In the genomic region with DNA sequence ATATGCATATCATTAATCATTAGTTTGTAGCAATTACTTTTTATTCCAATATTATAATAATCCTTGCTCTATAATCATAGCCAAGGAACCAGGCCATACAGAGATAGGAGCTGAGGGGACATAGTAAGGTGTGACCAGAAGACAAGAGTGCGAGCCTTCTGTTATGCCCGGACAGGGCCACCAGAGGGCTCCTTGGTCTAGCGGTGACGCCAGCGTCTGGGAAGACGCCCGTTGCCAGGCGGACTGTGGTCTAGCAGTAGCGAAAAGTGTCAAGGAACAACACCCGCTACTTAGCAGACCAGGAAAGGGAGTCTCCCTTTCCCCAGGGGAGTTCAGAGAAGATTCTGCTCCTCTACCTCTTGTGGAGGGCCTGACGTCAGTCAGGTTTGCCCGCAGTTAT, we compare ENCODE assay signal across 7 cellular contexts.
DNase-seq lines count a peak whose midpoint lies in the region; ATAC-seq and TF ChIP-seq lines count a peak whose summit lies in the region.
"Not testable (repeated sequence)": the region's sequence is repeated elsewhere in the genome, so short reads cannot be mapped to it uniquely, and the experiment has no call there.

No MANE protein-coding gene starts in this region.

- not testable (repeated sequence) for H3K27me3 Mint-ChIP-seq in GM23338 (ENCODE audit: insufficient read depth, low read depth, poor library complexity); WTC11 (ENCODE audit: low read depth); neural crest cell (ENCODE audit: low read depth)

- CTCF ChIA-PET in WTC11 (lab: Charles Lee) = interaction anchor here (0.7 kb wide), 1 partner anchor 60 kb away, joined by 5 read pairs; no protein-coding TSS in a partner anchor

- H3K4me3 ChIP-seq in DND-41 (ENCODE audit: low read depth in 1 of 2, low read length in 2 of 2); GM23338; LNCaP clone FGC (ENCODE audit: low read depth, low read length); epithelial cell of proximal tubule (ENCODE audit: low read depth, low read length): not testable (repeated sequence)

- not testable (repeated sequence) for DNase-seq in DND-41; LNCaP clone FGC (ENCODE audit: low read depth); epithelial cell of proximal tubule (ENCODE audit: low read depth); neural crest cell (ENCODE audit: low read depth, low spot score)
- DNase-seq in GM23338 (ENCODE audit: low spot score) = peak; percentile 27
- peak; percentile 6 for DNase-seq in RPMI8226
- peak; percentile 39 for DNase-seq in WTC11 (ENCODE audit: low spot score)

- not testable (repeated sequence) for H3K4me1 Mint-ChIP-seq in GM23338, WTC11, neural crest cell

- H3F3A ChIP-seq in GM23338 (replicated peaks; ENCODE audit: low read depth) = not testable (repeated sequence)

- not testable (repeated sequence) for ATAC-seq in DND-41 (ENCODE audit: insufficient read depth, low read depth); GM23338; WTC11

- not testable (repeated sequence) for H3K27ac Mint-ChIP-seq in GM23338, WTC11
- peak overlapping the region; percentile 50 for H3K27ac Mint-ChIP-seq in neural crest cell (ENCODE audit: unreplicated experiment)

- TF ChIP-seq CTCF in DND-41 (IDR thresholded peaks at IDR 0.05; ENCODE audit: borderline replicate concordance, extremely low read depth, low read length, poor library complexity, severe bottlenecking) (peak; percentile 23), GM23338 (conservative IDR thresholded peaks at IDR 0.05; ENCODE audit: low read depth in 2 of 2) (peak; percentile 49 to 59), LNCaP clone FGC (IDR thresholded peaks at IDR 0.05; ENCODE audit: control insufficient read depth, extremely low read depth, insufficient read depth) (peak; percentile 21; the same call in 1 of the 2 replicates), WTC11 (IDR thresholded peaks at IDR 0.05) (peak; percentile 61), epithelial cell of proximal tubule (conservative IDR thresholded peaks at IDR 0.05; ENCODE audit: low read depth, low read length) (peak; percentile 4), neural crest cell (conservative IDR thresholded peaks at IDR 0.05) (peak; percentile 24)

- H3K27ac ChIP-seq in DND-41 (ENCODE audit: low read length); GM23338 (ENCODE audit: low read depth): not testable (repeated sequence)

- H3K9me2 ChIP-seq in GM23338 (ENCODE audit: insufficient read depth) = not testable (repeated sequence)

- H3K27me3 ChIP-seq in DND-41 (ENCODE audit: insufficient read depth, low read length, poor library complexity); GM23338 (ENCODE audit: insufficient read depth): not testable (repeated sequence)

- not testable (repeated sequence) for H3K4me2 ChIP-seq in DND-41 (ENCODE audit: insufficient read depth, low read length); GM23338

- H3K79me2 ChIP-seq in DND-41 (ENCODE audit: insufficient read depth, low read length); GM23338 (replicated peaks; ENCODE audit: insufficient read depth): not testable (repeated sequence)

- not testable (repeated sequence) for H3K9me3 ChIP-seq in DND-41 (ENCODE audit: insufficient read depth, low read length, severe bottlenecking)

- not testable (repeated sequence) for H3K9me3 Mint-ChIP-seq in GM23338, neural crest cell
- peaks cover 22% of the 10 kb centered on the region for H3K9me3 Mint-ChIP-seq in WTC11

- not testable (repeated sequence) for H3K9ac ChIP-seq in DND-41 (ENCODE audit: low read depth, low read length)

- H4K20me1 ChIP-seq in DND-41 (ENCODE audit: insufficient read depth, low read length); GM23338 (replicated peaks; ENCODE audit: insufficient read depth): not testable (repeated sequence)

- not testable (repeated sequence) for H3K36me3 Mint-ChIP-seq in GM23338 (ENCODE audit: low read depth); neural crest cell (ENCODE audit: low read depth)
- H3K36me3 Mint-ChIP-seq in WTC11 = peaks cover 10% of the 10 kb centered on the region

- not testable (repeated sequence) for H3K4me1 ChIP-seq in DND-41 (ENCODE audit: insufficient read depth, low read length); GM23338 (ENCODE audit: insufficient read depth)

- H2AFZ ChIP-seq in DND-41 (ENCODE audit: low read depth, low read length); GM23338: not testable (repeated sequence)

- H3K36me3 ChIP-seq in DND-41 (ENCODE audit: insufficient read depth, low read length); GM23338 (ENCODE audit: insufficient read depth): not testable (repeated sequence)

- POLR2A ChIA-PET in WTC11 (lab: Charles Lee) = not testable (repeated sequence)

- not testable (repeated sequence) for H3K4me3 Mint-ChIP-seq in GM23338, WTC11, neural crest cell

Comparison
In these comparisons a context has a peak if more than half of its experiments do, and no peak if none do; other contexts are left out.
1. CTCF ChIP-seq: peak in every context shown above with its lines; median percentile 61 in WTC11; 54 in GM23338; 24 in neural crest cell; 23 in DND-41; 21 in LNCaP clone FGC; 4 in epithelial cell of proximal tubule.